In genomic region chr1:230280906-230281413, GRCh38 we compare ENCODE assay signal across 16 cellular contexts.
DNase-seq lines count a peak whose midpoint lies in the region; ATAC-seq and TF ChIP-seq lines count a peak whose summit lies in the region.
"Had no signal": no experiment of that assay in that cellular context is flagged by ENCODE, and none has a peak within 500 bp of the region (broad histone marks: within the 10 kb centered on the region; RNA-seq: fewer than 3 reads in every experiment).

No MANE protein-coding gene starts in this region.

- no peaks in the 10 kb centered on the region for H3K9me3 ChIP-seq in osteoblast (ENCODE audit: low read depth, low read length)
- H3K9me3 ChIP-seq in uterus = no peaks in the 10 kb centered on the region
- H3K9me3 ChIP-seq: heart left ventricle had no signal

- no peak overlapping the region for H3K4me3 Mint-ChIP-seq in activated CD8-positive, alpha-beta T cell treated with anti-CD3 and anti-CD28 coated beads for 36 hours
- no peak overlapping the region for H3K4me3 Mint-ChIP-seq in activated T-helper 2 cell treated with anti-CD3 and anti-CD28 coated beads, Interferon-gamma antibody, Interleukin-2, Interleukin-4, amounts not matched to agents 10 μg/mL and 5 μg/mL and 100 μg/mL, durations not matched to agents 14 hours and 24 hours and 36 hours (ENCODE audit: low read depth)
- H3K4me3 Mint-ChIP-seq: nephron had no signal

- no peaks in the 10 kb centered on the region for H3K4me1 ChIP-seq in osteoblast (ENCODE audit: insufficient read depth, low read length)
- H3K4me1 ChIP-seq in uterus = no peaks in the 10 kb centered on the region

- peaks cover 3% of the 10 kb centered on the region for H4K20me1 ChIP-seq in osteoblast (ENCODE audit: insufficient read depth, low read length)

- H3K4me2 ChIP-seq in osteoblast (ENCODE audit: insufficient read depth, low read length) = no peak overlapping the region

- no peaks in the 10 kb centered on the region for H3K9me3 Mint-ChIP-seq in activated CD8-positive, alpha-beta T cell treated with anti-CD3 and anti-CD28 coated beads for 36 hours
- H3K9me3 Mint-ChIP-seq in activated T-helper 2 cell treated with anti-CD3 and anti-CD28 coated beads, Interferon-gamma antibody, Interleukin-2, Interleukin-4, amounts not matched to agents 10 μg/mL and 5 μg/mL and 100 μg/mL, durations not matched to agents 14 hours and 24 hours and 36 hours = no peaks in the 10 kb centered on the region
- H3K9me3 Mint-ChIP-seq: nephron had no signal

- no peaks in the 10 kb centered on the region for H3K79me2 ChIP-seq in osteoblast (ENCODE audit: insufficient read depth, low read length)

- intact Hi-C loops in Right ventricle myocardium superior (cut with DNase I) (no loop called here), Right ventricle myocardium inferior (cut with DNase I) (no loop called here), uterus (cut with DNase I; ENCODE audit: low total_unique reads) (no loop called here)
- intact Hi-C loops in activated CD8-positive, alpha-beta T cell treated with anti-CD3 and anti-CD28 coated beads for 36 hours (cut with micrococcal nuclease) = no loop called here
- intact Hi-C loops in activated T-helper 2 cell treated with anti-CD3 and anti-CD28 coated beads, Interferon-gamma antibody, Interleukin-2, Interleukin-4, amounts not matched to agents 10 μg/mL and 5 μg/mL and 100 μg/mL, durations not matched to agents 14 hours and 24 hours and 36 hours (cut with micrococcal nuclease) = no loop called here

- POLR2A ChIA-PET in activated CD8-positive, alpha-beta T cell treated with anti-CD3 and anti-CD28 coated beads for 36 hours (lab: Charles Lee) = no interaction called here

- H3K27me3 ChIP-seq in osteoblast (ENCODE audit: insufficient read depth, low read length) (no peaks in the 10 kb centered on the region), uterus (no peaks in the 10 kb centered on the region)
- H3K27me3 ChIP-seq: heart left ventricle had no signal

- peaks cover 34% of the 10 kb centered on the region for H3K36me3 Mint-ChIP-seq in activated CD8-positive, alpha-beta T cell treated with anti-CD3 and anti-CD28 coated beads for 36 hours (ENCODE audit: low read depth)
- H3K36me3 Mint-ChIP-seq in activated T-helper 2 cell treated with anti-CD3 and anti-CD28 coated beads, Interferon-gamma antibody, Interleukin-2, Interleukin-4, amounts not matched to agents 10 μg/mL and 5 μg/mL and 100 μg/mL, durations not matched to agents 14 hours and 24 hours and 36 hours (ENCODE audit: low read depth) = peaks cover 28% of the 10 kb centered on the region

- peak overlapping the region; percentile 73 for H3K27ac Mint-ChIP-seq in activated CD8-positive, alpha-beta T cell treated with anti-CD3 and anti-CD28 coated beads for 36 hours
- H3K27ac Mint-ChIP-seq in activated T-helper 2 cell treated with anti-CD3 and anti-CD28 coated beads, Interferon-gamma antibody, Interleukin-2, Interleukin-4, amounts not matched to agents 10 μg/mL and 5 μg/mL and 100 μg/mL, durations not matched to agents 14 hours and 24 hours and 36 hours = no peak overlapping the region

- no peak for TF ChIP-seq CTCF in activated CD8-positive, alpha-beta T cell treated with anti-CD3 and anti-CD28 coated beads for 36 hours (IDR thresholded peaks at IDR 0.05)
- TF ChIP-seq CTCF in osteoblast (IDR thresholded peaks at IDR 0.05; ENCODE audit: extremely low read depth, low read depth, low read length) (no peak), uterus (IDR thresholded peaks at IDR 0.05) (no peak)

- CTCF ChIA-PET in activated CD8-positive, alpha-beta T cell treated with anti-CD3 and anti-CD28 coated beads for 36 hours (lab: Charles Lee) = interaction anchor here (0.6 kb wide), 1 partner anchor 61 kb away, joined by 3 read pairs; no protein-coding TSS in a partner anchor

- H2AFZ ChIP-seq in osteoblast (ENCODE audit: low read length) = no peak overlapping the region

- H3K4me1 Mint-ChIP-seq in activated CD8-positive, alpha-beta T cell treated with anti-CD3 and anti-CD28 coated beads for 36 hours (ENCODE audit: low read depth) = peaks cover 46% of the 10 kb centered on the region
- H3K4me1 Mint-ChIP-seq in activated T-helper 2 cell treated with anti-CD3 and anti-CD28 coated beads, Interferon-gamma antibody, Interleukin-2, Interleukin-4, amounts not matched to agents 10 μg/mL and 5 μg/mL and 100 μg/mL, durations not matched to agents 14 hours and 24 hours and 36 hours (ENCODE audit: low read depth) = peaks cover 20% of the 10 kb centered on the region

- ATAC-seq in Right ventricle myocardium superior (ENCODE audit: poor library complexity) (no peak), Right ventricle myocardium inferior (no peak)
- no peak for ATAC-seq in activated CD8-positive, alpha-beta T cell treated with anti-CD3 and anti-CD28 coated beads for 36 hours
- ATAC-seq: heart left ventricle had no signal

- no peak overlapping the region for H3K4me3 ChIP-seq in osteoblast (ENCODE audit: insufficient read depth, low read length)
- no peak overlapping the region for H3K4me3 ChIP-seq in uterus
- H3K4me3 ChIP-seq: heart left ventricle, lung had no signal

- H3K36me3 ChIP-seq in osteoblast (ENCODE audit: insufficient read depth, low read length) (peaks cover 37% of the 10 kb centered on the region), uterus (no peaks in the 10 kb centered on the region)

- H3K27me3 Mint-ChIP-seq in activated CD8-positive, alpha-beta T cell treated with anti-CD3 and anti-CD28 coated beads for 36 hours = no peaks in the 10 kb centered on the region
- no peaks in the 10 kb centered on the region for H3K27me3 Mint-ChIP-seq in activated T-helper 2 cell treated with anti-CD3 and anti-CD28 coated beads, Interferon-gamma antibody, Interleukin-2, Interleukin-4, amounts not matched to agents 10 μg/mL and 5 μg/mL and 100 μg/mL, durations not matched to agents 14 hours and 24 hours and 36 hours (ENCODE audit: low read depth)

- TF ChIP-seq POLR2A in uterus (IDR thresholded peaks at IDR 0.05) = no peak

- H3K27ac ChIP-seq in osteoblast (ENCODE audit: low read depth, low read length) (no peak overlapping the region), uterus (peak overlapping the region; percentile 42 to 71)
- H3K27ac ChIP-seq: heart left ventricle had no signal

- DNase-seq in Right ventricle myocardium superior (peak; percentile 34), Right ventricle myocardium inferior (ENCODE audit: missing footprints) (no peak), osteoblast (ENCODE audit: insufficient read length, low spot score, missing footprints) (peak; percentile 38), uterus (peak in 1 of 2 donors; percentile 11), NOMO-1 (lab: John Stamatoyannopoulos, UW; ENCODE audit: unreplicated experiment in 2 of 2) (no peak)
- no peak for DNase-seq in activated CD8-positive, alpha-beta T cell treated with anti-CD3 and anti-CD28 coated beads for 36 hours
- no peak for DNase-seq in stimulated activated CD4-positive, alpha-beta T cell treated with anti-CD3 and anti-CD28 coated beads, Interleukin-4, amount 100 ng/mL, for 4 hours
- no peak for DNase-seq in activated T-helper 2 cell treated with anti-CD3 and anti-CD28 coated beads, Interferon-gamma antibody, Interleukin-2, Interleukin-4, amounts not matched to agents 10 μg/mL and 5 μg/mL and 100 μg/mL, durations not matched to agents 14 hours and 24 hours and 36 hours (ENCODE audit: low spot score)
- DNase-seq: activated CD4-positive, CD25-positive, alpha-beta regulatory T cell; activated T-cell treated with anti-CD3 and anti-CD28 coated beads for 4 hours; NCI-H2029; NCI-H446 treated with DMSO at 0.1 percent for 48 hours; SHP77 treated with DMSO at 0.1 percent for 48 hours had no signal

Comparison
In these comparisons a context has a peak if more than half of its experiments do, and no peak if none do; other contexts are left out.
1. DNase-seq: peak in Right ventricle myocardium superior (single experiment) and osteoblast (single experiment); none in Right ventricle myocardium inferior (single experiment), activated CD8-positive, alpha-beta T cell treated with anti-CD3 and anti-CD28 coated beads for 36 hours (single experiment), stimulated activated CD4-positive, alpha-beta T cell treated with anti-CD3 and anti-CD28 coated beads, Interleukin-4, amount 100 ng/mL, for 4 hours (0 of 2), NOMO-1 (0 of 2) and activated T-helper 2 cell treated with anti-CD3 and anti-CD28 coated beads, Interferon-gamma antibody, Interleukin-2, Interleukin-4, amounts not matched to agents 10 μg/mL and 5 μg/mL and 100 μg/mL, durations not matched to agents 14 hours and 24 hours and 36 hours (single experiment).